8 cellular contexts compared by ENCODE assay signal in genomic region chr2:77336013-77336412, GRCh38.
"Had no signal": no experiment of that assay in that cellular context is flagged by ENCODE, and none has a peak within 500 bp of the region (broad histone marks: within the 10 kb centered on the region; RNA-seq: fewer than 3 reads in every experiment).

No MANE protein-coding gene starts in this region.

- ATAC-seq: K562 had no signal

- H3K4me3 Mint-ChIP-seq: IgD-negative memory B cell had no signal

- H3K27ac Mint-ChIP-seq: IgD-negative memory B cell had no signal

- H3K4me3 ChIP-seq: K562 had no signal

- DNase-seq: IMR-90, KBM-7, KG1 had no signal

- FAIRE-seq: HTR-8/SVneo, K562 had no signal

- H3K27me3 Mint-ChIP-seq: IgD-negative memory B cell had no signal

- H3K4me2 ChIP-seq: KMS-11 had no signal

- H3K9ac ChIP-seq: KMS-11 had no signal

- H3K27ac ChIP-seq: HL-60, KMS-11 had no signal

- H3K36me3 Mint-ChIP-seq: IgD-negative memory B cell had no signal
